11 cellular contexts compared by ENCODE assay signal in genomic region chr10:85997544-85997943, GRCh38.
"Had no signal": no experiment of that assay in that cellular context is flagged by ENCODE, and none has a peak within 500 bp of the region (broad histone marks: within the 10 kb centered on the region; RNA-seq: fewer than 3 reads in every experiment).

No MANE protein-coding gene starts in this region.

- H3K9me3 ChIP-seq: HAP-1 had no signal

- H3K4me3 ChIP-seq: GM23248, GM23338, HAP-1 had no signal

- H3K9ac ChIP-seq: GM23248 had no signal

- H3K36me3 ChIP-seq: HAP-1 had no signal

- DNase-seq: GM23248, GOT3, H7, H9, HCEC 1CT, HFFc6 had no signal

- H2AFZ ChIP-seq: GM23248, GM23338 had no signal

- H3K27ac ChIP-seq: GM23248 had no signal

- H3K4me2 ChIP-seq: GM23338 had no signal

- FAIRE-seq: H1, H54 had no signal

- ATAC-seq: GM23338, HCT116 had no signal

- H3K4me1 ChIP-seq: HAP-1 had no signal
